In the genomic region with DNA sequence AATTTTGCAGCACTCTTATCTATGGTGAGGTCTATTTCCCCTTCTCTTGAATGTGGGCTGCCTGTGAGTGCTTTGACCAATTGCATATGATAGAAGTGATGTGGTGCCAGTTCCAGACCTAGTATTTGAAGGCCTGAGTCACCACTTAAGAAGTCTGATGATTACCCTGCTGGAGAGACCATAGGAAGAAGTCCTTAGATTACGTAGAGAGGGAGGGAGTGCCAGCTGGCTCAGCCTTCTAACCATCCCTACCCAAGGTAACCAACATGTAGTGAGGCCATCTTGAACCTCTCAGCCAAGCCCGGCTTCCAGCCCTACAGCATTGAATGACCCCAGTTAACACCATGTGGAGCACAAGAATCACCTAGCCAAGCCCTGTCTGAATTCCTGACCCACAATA, we compare ENCODE assay signal across 27 cellular contexts.
DNase-seq lines count a peak whose midpoint lies in the region; ATAC-seq, FAIRE-seq and TF ChIP-seq lines count a peak whose summit lies in the region.
"Had no signal": no experiment of that assay in that cellular context is flagged by ENCODE, and none has a peak within 500 bp of the region (broad histone marks: within the 10 kb centered on the region; RNA-seq: fewer than 3 reads in every experiment).

No MANE protein-coding gene starts in this region.

- no peaks in the 10 kb centered on the region for H3K9me3 ChIP-seq in MG63
- H3K9me3 ChIP-seq: SK-N-SH had no signal

- TF ChIP-seq CTCF in bronchial epithelial cell (IDR thresholded peaks at IDR 0.05; ENCODE audit: insufficient read depth, low read length, severe bottlenecking): no peak
- no peak for TF ChIP-seq CTCF in nephron progenitor cell (IDR thresholded peaks at IDR 0.05)

- peaks cover 25% of the 10 kb centered on the region for H3K4me1 Mint-ChIP-seq in activated naive CD8-positive, alpha-beta T cell (ENCODE audit: low read depth)
- peaks cover 3% of the 10 kb centered on the region for H3K4me1 Mint-ChIP-seq in activated naive CD8-positive, alpha-beta T cell treated with anti-CD3 and anti-CD28 coated beads, Interleukin-2, amount 50 U/mL, for 24 hours
- H3K4me1 Mint-ChIP-seq in nephron progenitor cell: no peaks in the 10 kb centered on the region
- H3K4me1 Mint-ChIP-seq: B cell, CD14-positive monocyte had no signal

- no peak for ATAC-seq in activated naive CD8-positive, alpha-beta T cell treated with anti-CD3 and anti-CD28 coated beads, Interleukin-2, amount 50 U/mL, for 24 hours
- no peak for ATAC-seq in GM19395 (IDR thresholded peaks at IDR 0.05; ENCODE audit: unreplicated experiment)

- H3K36me3 ChIP-seq in MG63 (no peaks in the 10 kb centered on the region), bronchial epithelial cell (ENCODE audit: control insufficient read depth, insufficient read depth, low read length) (no peaks in the 10 kb centered on the region)

- no peaks in the 10 kb centered on the region for H3K9me3 Mint-ChIP-seq in activated naive CD8-positive, alpha-beta T cell (ENCODE audit: low read depth)
- no peaks in the 10 kb centered on the region for H3K9me3 Mint-ChIP-seq in activated naive CD8-positive, alpha-beta T cell treated with anti-CD3 and anti-CD28 coated beads, Interleukin-2, amount 50 U/mL, for 24 hours
- H3K9me3 Mint-ChIP-seq in nephron progenitor cell: no peaks in the 10 kb centered on the region

- no peak overlapping the region for H3K4me3 ChIP-seq in MG63
- no peak overlapping the region for H3K4me3 ChIP-seq in bronchial epithelial cell (ENCODE audit: low read depth, low read length)

- no peak overlapping the region for H3K4me3 Mint-ChIP-seq in activated naive CD8-positive, alpha-beta T cell
- H3K4me3 Mint-ChIP-seq in activated naive CD8-positive, alpha-beta T cell treated with anti-CD3 and anti-CD28 coated beads, Interleukin-2, amount 50 U/mL, for 24 hours: no peak overlapping the region
- no peak overlapping the region for H3K4me3 Mint-ChIP-seq in nephron progenitor cell
- H3K4me3 Mint-ChIP-seq: B cell, CD14-positive monocyte had no signal

- H3K36me3 Mint-ChIP-seq in activated naive CD8-positive, alpha-beta T cell: peaks cover 18% of the 10 kb centered on the region
- peaks cover 27% of the 10 kb centered on the region for H3K36me3 Mint-ChIP-seq in activated naive CD8-positive, alpha-beta T cell treated with anti-CD3 and anti-CD28 coated beads, Interleukin-2, amount 50 U/mL, for 24 hours (ENCODE audit: low read depth)
- H3K36me3 Mint-ChIP-seq in nephron progenitor cell (ENCODE audit: low read depth): no peaks in the 10 kb centered on the region
- H3K36me3 Mint-ChIP-seq: CD14-positive monocyte had no signal

- peak; percentile 55 for FAIRE-seq in bronchial epithelial cell (lab: Jason Lieb, UNC)
- FAIRE-seq: D721Med, G401.6, GM12892, GM18507, GM19239 had no signal

- DNase-seq in activated naive CD8-positive, alpha-beta T cell treated with anti-CD3 and anti-CD28 coated beads, Interleukin-2, amount 50 U/mL, for 24 hours: no peak
- peak; percentile 60 for DNase-seq in MG63
- peak; percentile 5 for DNase-seq in bronchial epithelial cell (ENCODE audit: low read depth)
- DNase-seq in foreskin melanocyte: no peak
- DNase-seq in nephron progenitor cell: no peak
- DNase-seq in NOMO-1 treated with DMSO at 0.1 percent for 48 hours (lab: John Stamatoyannopoulos, UW; ENCODE audit: unreplicated experiment): no peak
- DNase-seq: 8988T, DMS79, H7, KBM-7, NCI-H1092, NCI-H1436, NCI-H2029, NCI-H2227 treated with DMSO at 0.1 percent for 48 hours, NCI-H524 treated with DMSO at 0.1 percent for 48 hours, OCI-M1, SHP77, SK-N-SH had no signal

- H3K27me3 ChIP-seq in MG63: no peaks in the 10 kb centered on the region
- H3K27me3 ChIP-seq in bronchial epithelial cell (ENCODE audit: control insufficient read depth, insufficient read depth, low read length): no peaks in the 10 kb centered on the region

- peak overlapping the region; percentile 3 for H3K27ac Mint-ChIP-seq in activated naive CD8-positive, alpha-beta T cell
- no peak overlapping the region for H3K27ac Mint-ChIP-seq in activated naive CD8-positive, alpha-beta T cell treated with anti-CD3 and anti-CD28 coated beads, Interleukin-2, amount 50 U/mL, for 24 hours
- H3K27ac Mint-ChIP-seq in nephron progenitor cell: no peak overlapping the region
- H3K27ac Mint-ChIP-seq: B cell, CD14-positive monocyte had no signal

- no peaks in the 10 kb centered on the region for H3K27me3 Mint-ChIP-seq in activated naive CD8-positive, alpha-beta T cell
- no peaks in the 10 kb centered on the region for H3K27me3 Mint-ChIP-seq in activated naive CD8-positive, alpha-beta T cell treated with anti-CD3 and anti-CD28 coated beads, Interleukin-2, amount 50 U/mL, for 24 hours
- H3K27me3 Mint-ChIP-seq in nephron progenitor cell (ENCODE audit: low read depth, poor library complexity): peaks cover 4% of the 10 kb centered on the region
- H3K27me3 Mint-ChIP-seq: B cell had no signal

Comparison
In these comparisons a context has a peak if more than half of its experiments do, and no peak if none do; other contexts are left out.
1. DNase-seq: peak in MG63 (single experiment) and bronchial epithelial cell (single experiment); none in activated naive CD8-positive, alpha-beta T cell treated with anti-CD3 and anti-CD28 coated beads, Interleukin-2, amount 50 U/mL, for 24 hours (single experiment), foreskin melanocyte (single experiment), nephron progenitor cell (single experiment) and NOMO-1 treated with DMSO at 0.1 percent for 48 hours (single experiment).